Comparison of ENCODE assay signal across 18 cellular contexts in the genomic region with DNA sequence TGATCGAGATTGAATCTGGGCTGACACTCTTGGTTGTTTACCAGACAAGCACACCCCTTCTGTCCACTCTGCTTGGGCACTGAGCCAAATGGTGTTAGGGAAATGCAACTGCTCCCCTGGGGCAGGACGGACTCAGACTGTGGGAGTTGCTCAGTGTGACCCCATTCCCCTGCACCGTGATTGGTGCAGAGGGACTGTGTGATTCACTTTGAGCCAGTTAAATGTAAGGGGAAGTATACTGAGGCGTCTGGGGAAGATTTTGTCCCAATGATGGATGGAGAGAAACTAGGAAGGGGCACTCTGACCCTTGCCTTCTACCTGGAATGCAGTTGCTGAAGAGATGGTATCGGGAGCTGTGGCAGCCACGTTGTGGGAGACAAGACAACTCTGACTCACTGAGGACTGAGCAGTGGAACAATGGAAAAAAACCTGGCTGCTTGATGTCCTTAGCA.
A peak's percentile ranks its signal among the peaks of the same experiment; 100 is the strongest.
DNase-seq lines count a peak whose midpoint lies in the region; ATAC-seq, FAIRE-seq and TF ChIP-seq lines count a peak whose summit lies in the region.
"Had no signal": no experiment of that assay in that cellular context is flagged by ENCODE, and none has a peak within 500 bp of the region (broad histone marks: within the 10 kb centered on the region; RNA-seq: fewer than 3 reads in every experiment).

No MANE protein-coding gene starts in this region.

- TF ChIP-seq POLR2A in body of pancreas (IDR thresholded peaks at IDR 0.05) (no peak), thyroid gland (IDR thresholded peaks at IDR 0.05) (no peak)

- H3K27me3 ChIP-seq in body of pancreas (no peaks in the 10 kb centered on the region), thyroid gland (no peaks in the 10 kb centered on the region)
- H3K27me3 ChIP-seq: gastroesophageal sphincter had no signal

- no peak for FAIRE-seq in HTR-8/SVneo (lab: Jason Lieb, UNC)

- DNase-seq in SIG-M5 treated with dmso at 0.1 percent for 504 hours (lab: John Stamatoyannopoulos, UW; ENCODE audit: unreplicated experiment) (peak; percentile 67), SIG-M5 (lab: John Stamatoyannopoulos, UW) (no peak), body of pancreas (peak in 3 of 4 donors; percentile 34 to 50 (median 35)), left lobe of liver (ENCODE audit: low spot score) (no peak), thyroid gland (peak; percentile 63 to 68), GM03348 (ENCODE audit: low spot score) (no peak), HTR-8/SVneo (ENCODE audit: insufficient read length, low spot score) (no peak), GM19238 (ENCODE audit: insufficient read length, low spot score) (no peak)
- DNase-seq: activated CD4-positive, alpha-beta T cell treated with anti-CD3 and anti-CD28 coated beads for 48 hours; activated naive CD8-positive, alpha-beta T cell treated with anti-CD3 and anti-CD28 coated beads for 36 hours; CD4-positive, alpha-beta T cell; HCEC 1CT; immature natural killer cell; Kasumi-1; NCI-H2081 treated with DMSO at 0.1 percent for 48 hours; NCI-H526; T-helper 9 cell had no signal

- H3K4me3 ChIP-seq in body of pancreas (no peak overlapping the region), thyroid gland (replicated peaks in 1 of 3) (no peak overlapping the region)
- H3K4me3 ChIP-seq: gastroesophageal sphincter had no signal

- H3K36me3 ChIP-seq in body of pancreas (replicated peaks in 1 of 2; ENCODE audit: insufficient read depth in 1 of 2, low read depth in 2 of 2) (no peaks in the 10 kb centered on the region), thyroid gland (no peaks in the 10 kb centered on the region)
- H3K36me3 ChIP-seq: gastroesophageal sphincter had no signal

- intact Hi-C loops in body of pancreas (cut with DNase I) (no loop called here), thyroid gland (cut with DNase I) (no loop called here)

- H3K4me1 ChIP-seq in body of pancreas = peaks cover 4% of the 10 kb centered on the region
- peaks cover 6 to 17% of the 10 kb centered on the region in 2 donors for H3K4me1 ChIP-seq in thyroid gland
- H3K4me1 ChIP-seq: gastroesophageal sphincter had no signal

- 51 to 58% methylated on average over 6 of the region's 6 CpGs for WGBS in body of pancreas, 2 donors
- 56 to 58% methylated on average over 6 of the region's 6 CpGs for WGBS in thyroid gland, 2 donors

- ATAC-seq in body of pancreas = peak; percentile 27
- peak; percentile 13 for ATAC-seq in left lobe of liver
- ATAC-seq: gastroesophageal sphincter had no signal

- TF ChIP-seq CTCF in body of pancreas (IDR thresholded peaks at IDR 0.05) (no peak), thyroid gland (IDR thresholded peaks at IDR 0.05) (no peak)

- H3K9me3 ChIP-seq in body of pancreas = no peaks in the 10 kb centered on the region
- no peaks in the 10 kb centered on the region for H3K9me3 ChIP-seq in thyroid gland
- H3K9me3 ChIP-seq: gastroesophageal sphincter had no signal

- H3K27ac ChIP-seq in body of pancreas (peak overlapping the region in 3 of 4 donors; percentile 8 to 44 (median 26)), thyroid gland (peak overlapping the region in 2 of 3 donors; percentile 26 to 33)
- H3K27ac ChIP-seq: gastroesophageal sphincter had no signal

Comparison
In these comparisons a context has a peak if more than half of its experiments do, and no peak if none do; other contexts are left out.
1. DNase-seq: peak in SIG-M5 treated with dmso at 0.1 percent for 504 hours (single experiment), body of pancreas (3 of 4) and thyroid gland (2 of 2); none in SIG-M5 (single experiment), left lobe of liver (single experiment), GM03348 (single experiment), HTR-8/SVneo (single experiment) and GM19238 (single experiment).